14 cellular contexts compared by ENCODE assay signal in genomic region chr7:149882264-149883048, GRCh38. TPM values are rescaled to one million over a fixed set of nuclear protein-coding genes. Genes with fewer than 3 reads are reported as not detected.
A peak's percentile ranks its signal among the peaks of the same experiment; 100 is the strongest.
DNase-seq lines count a peak whose midpoint lies in the region; ATAC-seq and TF ChIP-seq lines count a peak whose summit lies in the region.
"Had no signal": no experiment of that assay in that cellular context is flagged by ENCODE, and none has a peak within 500 bp of the region (broad histone marks: within the 10 kb centered on the region; RNA-seq: fewer than 3 reads in every experiment).

No MANE protein-coding gene starts in this region.

- peak overlapping the region in 2 of 5 experiments; percentile 22 to 31 for H3K4me3 Mint-ChIP-seq in brain
- H3K4me3 Mint-ChIP-seq: activated T-cell treated with anti-CD3 and anti-CD28 coated beads, Interleukin-2, amount 50 U/mL, for 72 hours had no signal

- no peak for ATAC-seq in HG02759 (IDR thresholded peaks at IDR 0.05; ENCODE audit: unreplicated experiment)

- H3K4me1 Mint-ChIP-seq in brain, result peaks cover 76% of the 10 kb centered on the region

- H3K27ac ChIP-seq in substantia nigra (ENCODE audit: low read depth, low read length, poor library complexity, severe bottlenecking), result peak overlapping the region; percentile 66
- H3K27ac ChIP-seq: 22Rv1, left lung, psoas muscle had no signal

- no peak for TF ChIP-seq CTCF in brain (conservative IDR thresholded peaks at IDR 0.05)

- peak overlapping the region; percentile 51 to 90 (median 86) for H3K27ac Mint-ChIP-seq in brain
- H3K27ac Mint-ChIP-seq: activated T-cell treated with anti-CD3 and anti-CD28 coated beads, Interleukin-2, amount 50 U/mL, for 72 hours had no signal

- H3K36me3 Mint-ChIP-seq in brain, result peaks cover 37% of the 10 kb centered on the region

- H3K27me3 Mint-ChIP-seq in brain, result no peaks in the 10 kb centered on the region

- no peaks in the 10 kb centered on the region for H3K9me3 Mint-ChIP-seq in brain
- H3K9me3 Mint-ChIP-seq: activated T-cell treated with anti-CD3 and anti-CD28 coated beads, Interleukin-2, amount 50 U/mL, for 72 hours had no signal

- DNase-seq in NCI-H1694 treated with DMSO at 0.1 percent for 48 hours (lab: John Stamatoyannopoulos, UW) (peak; percentile 9), NCI-H1694 (lab: John Stamatoyannopoulos, UW) (no peak), kidney glomerular epithelial cell (lab: John Stamatoyannopoulos, UW) (peak; percentile 32), substantia nigra (lab: John Stamatoyannopoulos, UW) (peak in 34 of 49 donors; percentile 33 to 82 (median 58)), NCI-H748 treated with DMSO at 0.1 percent for 48 hours (lab: John Stamatoyannopoulos, UW) (no peak), HK-2 (ENCODE audit: unreplicated experiment) (no peak)
- DNase-seq: activated CD4-positive, CD25-positive, alpha-beta regulatory T cell; left lung; SIG-M5 had no signal

RNA-seq across cellular contexts. Expression of gene ATP6V0E2, which starts 8.7 kb away (rescaled TPM):
- 390 TPM for polyA plus RNA-seq in brain (ENCODE audit: insufficient read depth, low read depth, low replicate concordance)

RNA-seq across cellular contexts. Expression of gene ZNF862, which starts 44.3 kb away (rescaled TPM):
- polyA plus RNA-seq in brain (ENCODE audit: insufficient read depth, low read depth, low replicate concordance), result 10.0 TPM

Comparison
In these comparisons a context has a peak if more than half of its experiments do, and no peak if none do; other contexts are left out.
1. DNase-seq: peak in NCI-H1694 treated with DMSO at 0.1 percent for 48 hours (single experiment), kidney glomerular epithelial cell (single experiment) and substantia nigra (34 of 49); none in NCI-H1694 (single experiment), NCI-H748 treated with DMSO at 0.1 percent for 48 hours (single experiment) and HK-2 (single experiment).